Comparison of ENCODE assay signal across 26 cellular contexts in genomic region chr16:87333101-87333500, GRCh38. TPM values are rescaled to one million over a fixed set of nuclear protein-coding genes. Genes with fewer than 3 reads are reported as not detected.
A peak's percentile ranks its signal among the peaks of the same experiment; 100 is the strongest.
DNase-seq lines count a peak whose midpoint lies in the region; ATAC-seq and TF ChIP-seq lines count a peak whose summit lies in the region.
"Had no signal": no experiment of that assay in that cellular context is flagged by ENCODE, and none has a peak within 500 bp of the region (broad histone marks: within the 10 kb centered on the region; RNA-seq: fewer than 3 reads in every experiment).

No MANE protein-coding gene starts in this region.

- WGBS in mammary epithelial cell (ENCODE audit: low coverage, missing lambda C conversion rate), result 83% methylated on average over 12 of the region's 15 CpGs

- H3K9ac ChIP-seq in mammary epithelial cell (ENCODE audit: insufficient read depth, low read length), result no peak overlapping the region
- H3K9ac ChIP-seq: SK-N-SH had no signal

- H4K20me1 ChIP-seq in mammary epithelial cell (ENCODE audit: insufficient read depth, low read length), result no peaks in the 10 kb centered on the region

- peaks cover 3% of the 10 kb centered on the region for H3K4me1 ChIP-seq in left ventricle myocardium inferior
- no peaks in the 10 kb centered on the region for H3K4me1 ChIP-seq in mammary epithelial cell (ENCODE audit: insufficient read depth, low read length)
- H3K4me1 ChIP-seq: Peyer's patch had no signal

- no peak overlapping the region for H3K4me3 Mint-ChIP-seq in glutamatergic neuron (ENCODE audit: unreplicated experiment)
- H3K4me3 Mint-ChIP-seq: H9; natural killer cell treated with Interleukin-12 subunit alpha and Interleukin-12 subunit beta and Interleukin-15 and Interleukin-18, amount 100 ng/mL, for 72 hours; T-helper 17 cell had no signal

- peaks cover 10% of the 10 kb centered on the region for H3K9me3 Mint-ChIP-seq in glutamatergic neuron (ENCODE audit: unreplicated experiment)
- H3K9me3 Mint-ChIP-seq: H9; natural killer cell treated with Interleukin-12 subunit alpha and Interleukin-12 subunit beta and Interleukin-15 and Interleukin-18, amount 100 ng/mL, for 72 hours had no signal

- BruUV-seq in mammary epithelial cell (replicated peaks; lab: Mats Ljungman, UMichigan), result no TSS peak

- dilution Hi-C loops in mammary epithelial cell (cut with HindIII; ENCODE audit: low sequenced_read_pairs), result no loop called here

- H3K27ac ChIP-seq in left ventricle myocardium inferior (replicated peaks), result no peak overlapping the region
- peak overlapping the region; percentile 56 for H3K27ac ChIP-seq in temporal lobe (ENCODE audit: low read depth, low read length)
- no peak overlapping the region for H3K27ac ChIP-seq in mammary epithelial cell (ENCODE audit: insufficient read depth, low read depth, low read length)
- H3K27ac ChIP-seq: adrenal gland, Peyer's patch had no signal

- intact Hi-C loops in Right ventricle myocardium inferior (cut with DNase I), result no loop called here
- intact Hi-C loops in left ventricle myocardium inferior (cut with micrococcal nuclease), result no loop called here
- intact Hi-C loops in mammary epithelial cell (cut with micrococcal nuclease), result no loop called here

- peaks cover 77% of the 10 kb centered on the region for H3K36me3 ChIP-seq in left ventricle myocardium inferior
- peaks cover 2% of the 10 kb centered on the region for H3K36me3 ChIP-seq in mammary epithelial cell (ENCODE audit: insufficient read depth, low read length)

- H3K27me3 ChIP-seq in left ventricle myocardium inferior (ENCODE audit: low read depth) (no peaks in the 10 kb centered on the region), mammary epithelial cell (ENCODE audit: insufficient read depth, low read length) (no peaks in the 10 kb centered on the region)
- H3K27me3 ChIP-seq: adrenal gland, esophagus squamous epithelium, gastroesophageal sphincter, Peyer's patch had no signal

- H3K36me3 Mint-ChIP-seq in glutamatergic neuron (ENCODE audit: unreplicated experiment), result peaks cover 5% of the 10 kb centered on the region
- H3K36me3 Mint-ChIP-seq: natural killer cell treated with Interleukin-12 subunit alpha and Interleukin-12 subunit beta and Interleukin-15 and Interleukin-18, amount 100 ng/mL, for 72 hours had no signal

- DNase-seq in Right ventricle myocardium inferior (ENCODE audit: missing footprints), result peak; percentile 32
- DNase-seq in left ventricle myocardium inferior, result no peak
- peak; percentile 10 for DNase-seq in glutamatergic neuron
- DNase-seq in nucleus accumbens (lab: John Stamatoyannopoulos, UW), result peak in 46 of 56 donors; percentile 10 to 78 (median 47)
- no peak for DNase-seq in GM19240 (ENCODE audit: insufficient read length, low spot score)
- DNase-seq in mammary epithelial cell, result no peak
- DNase-seq: activated CD8-positive, alpha-beta memory T cell treated with anti-CD3 and anti-CD28 coated beads for 24 hours; activated naive CD4-positive, alpha-beta T cell treated with Interleukin-2 at 50 U/mL for 16 hours; activated T-cell treated with anti-CD3 and anti-CD28 coated beads, Interleukin-2, amount 50 U/mL, for 48 hours; adrenal gland; AML-193; DND-41; esophagus squamous epithelium; H9; NCI-H1092; NCI-H187 treated with DMSO at 0.1 percent for 48 hours; NCI-H69; Peyer's patch; SK-N-SH; stimulated activated CD4-positive, alpha-beta T cell treated with anti-CD3 and anti-CD28 coated beads, Interleukin-1b, Interleukin-23, amount 100 ng/mL, for 48 hours; T-helper 17 cell had no signal

- H3K4me3 ChIP-seq in left ventricle myocardium inferior, result no peak overlapping the region
- no peak overlapping the region for H3K4me3 ChIP-seq in mammary epithelial cell (replicated peaks in 1 of 3; ENCODE audit: insufficient read depth in 1 of 3, low read depth in 2 of 3, low read length in 3 of 3)
- H3K4me3 ChIP-seq: adrenal gland, esophagus squamous epithelium, gastroesophageal sphincter, GM12878, Peyer's patch had no signal

- H3K27me3 Mint-ChIP-seq in glutamatergic neuron (ENCODE audit: unreplicated experiment), result peaks cover 11% of the 10 kb centered on the region
- H3K27me3 Mint-ChIP-seq: natural killer cell treated with Interleukin-12 subunit alpha and Interleukin-12 subunit beta and Interleukin-15 and Interleukin-18, amount 100 ng/mL, for 72 hours; T-helper 17 cell had no signal

- in situ Hi-C loops in mammary epithelial cell (cut with MboI; ENCODE audit: low sequenced_read_pairs in 2 of 2), result no loop called here

- peaks cover 10% of the 10 kb centered on the region for H3K4me1 Mint-ChIP-seq in glutamatergic neuron (ENCODE audit: low read depth, unreplicated experiment)

- peaks cover 9% of the 10 kb centered on the region for H3K79me2 ChIP-seq in mammary epithelial cell (ENCODE audit: insufficient read depth, low read length)

- H3K9me3 ChIP-seq in left ventricle myocardium inferior (replicated peaks) (no peaks in the 10 kb centered on the region), mammary epithelial cell (replicated peaks; ENCODE audit: insufficient read depth, low read length) (no peaks in the 10 kb centered on the region)
- H3K9me3 ChIP-seq: adrenal gland, esophagus squamous epithelium, gastroesophageal sphincter, Peyer's patch, SK-N-SH had no signal

- CTCF ChIA-PET in mammary epithelial cell (lab: Charles Lee; ENCODE audit: low non-redundant PET), result no interaction called here

- ATAC-seq in Right ventricle myocardium inferior, result no peak
- no peak for ATAC-seq in GM18502 (IDR thresholded peaks at IDR 0.05; ENCODE audit: poor library complexity, unreplicated experiment)
- ATAC-seq: gastroesophageal sphincter; GM12878; natural killer cell treated with Interleukin-12 subunit alpha and Interleukin-12 subunit beta and Interleukin-15 and Interleukin-18, amount 100 ng/mL, for 72 hours; T-helper 17 cell had no signal

- H2AFZ ChIP-seq in mammary epithelial cell (ENCODE audit: low read depth, low read length), result no peak overlapping the region

- H3K27ac Mint-ChIP-seq in glutamatergic neuron (ENCODE audit: unreplicated experiment), result no peak overlapping the region
- H3K27ac Mint-ChIP-seq: H9; natural killer cell treated with Interleukin-12 subunit alpha and Interleukin-12 subunit beta and Interleukin-15 and Interleukin-18, amount 100 ng/mL, for 72 hours had no signal

- no peak for TF ChIP-seq CTCF in left ventricle myocardium inferior (IDR thresholded peaks at IDR 0.05; ENCODE audit: borderline replicate concordance)
- TF ChIP-seq CTCF in glutamatergic neuron (IDR thresholded peaks at IDR 0.05; ENCODE audit: partially characterized antibody, unreplicated experiment), result no peak
- no peak for TF ChIP-seq CTCF in mammary epithelial cell (conservative IDR thresholded peaks at IDR 0.05 in 1 of 2, IDR thresholded peaks at IDR 0.05 in 1 of 2; ENCODE audit: extremely low read depth in 1 of 2, insufficient read depth in 1 of 2, low read depth in 1 of 2, low read length in 2 of 2)

- no peak overlapping the region for H3K4me2 ChIP-seq in mammary epithelial cell (ENCODE audit: insufficient read depth, low read depth, low read length)
- H3K4me2 ChIP-seq: SK-N-SH had no signal

RNA-seq across cellular contexts. Expression of gene C16orf95, which starts 15.9 kb away (rescaled TPM):
- 4.2 TPM for total RNA-seq in Right ventricle myocardium inferior
- 3.2 TPM for total RNA-seq in left ventricle myocardium inferior
- 9.2 TPM for total RNA-seq in glutamatergic neuron (ENCODE audit: unreplicated experiment)
- 2.0 TPM for total RNA-seq in temporal lobe
- 1 to 10 TPM; 3.5 to 5.9 TPM for total RNA-seq in mammary epithelial cell
- polyA plus RNA-seq in mammary epithelial cell, result 3.9 TPM
- polyA minus RNA-seq in mammary epithelial cell, result not detected

RNA-seq across cellular contexts. Expression of gene FBXO31, which starts 50.5 kb away (rescaled TPM):
- total RNA-seq in Right ventricle myocardium inferior (70.2 TPM), left ventricle myocardium inferior (74.5 TPM), glutamatergic neuron (ENCODE audit: unreplicated experiment) (66.7 TPM), temporal lobe (25.3 TPM), mammary epithelial cell (10 to 100 TPM; 31.2 to 36.1 TPM)
- 14.5 TPM for polyA plus RNA-seq in mammary epithelial cell
- polyA minus RNA-seq in mammary epithelial cell, result 25.3 TPM

RNA-seq across cellular contexts. Expression of gene MAP1LC3B, which starts 59.0 kb away (rescaled TPM):
- total RNA-seq in Right ventricle myocardium inferior (125 TPM), left ventricle myocardium inferior (131 TPM), glutamatergic neuron (ENCODE audit: unreplicated experiment) (297 TPM), temporal lobe (33.2 TPM), mammary epithelial cell (100 to 1,000 TPM in 1 of 2 donors, 10 to 100 TPM in 1; 78.5 to 104 TPM)
- 17.9 TPM for polyA plus RNA-seq in mammary epithelial cell
- 48.4 TPM for polyA minus RNA-seq in mammary epithelial cell

Comparison
In these comparisons a context has a peak if more than half of its experiments do, and no peak if none do; other contexts are left out.
1. DNase-seq: peak in Right ventricle myocardium inferior (single experiment), glutamatergic neuron (single experiment) and nucleus accumbens (46 of 56); none in left ventricle myocardium inferior (single experiment), GM19240 (single experiment) and mammary epithelial cell (single experiment).